Comparison of ENCODE assay signal across 10 cellular contexts in the genomic region with DNA sequence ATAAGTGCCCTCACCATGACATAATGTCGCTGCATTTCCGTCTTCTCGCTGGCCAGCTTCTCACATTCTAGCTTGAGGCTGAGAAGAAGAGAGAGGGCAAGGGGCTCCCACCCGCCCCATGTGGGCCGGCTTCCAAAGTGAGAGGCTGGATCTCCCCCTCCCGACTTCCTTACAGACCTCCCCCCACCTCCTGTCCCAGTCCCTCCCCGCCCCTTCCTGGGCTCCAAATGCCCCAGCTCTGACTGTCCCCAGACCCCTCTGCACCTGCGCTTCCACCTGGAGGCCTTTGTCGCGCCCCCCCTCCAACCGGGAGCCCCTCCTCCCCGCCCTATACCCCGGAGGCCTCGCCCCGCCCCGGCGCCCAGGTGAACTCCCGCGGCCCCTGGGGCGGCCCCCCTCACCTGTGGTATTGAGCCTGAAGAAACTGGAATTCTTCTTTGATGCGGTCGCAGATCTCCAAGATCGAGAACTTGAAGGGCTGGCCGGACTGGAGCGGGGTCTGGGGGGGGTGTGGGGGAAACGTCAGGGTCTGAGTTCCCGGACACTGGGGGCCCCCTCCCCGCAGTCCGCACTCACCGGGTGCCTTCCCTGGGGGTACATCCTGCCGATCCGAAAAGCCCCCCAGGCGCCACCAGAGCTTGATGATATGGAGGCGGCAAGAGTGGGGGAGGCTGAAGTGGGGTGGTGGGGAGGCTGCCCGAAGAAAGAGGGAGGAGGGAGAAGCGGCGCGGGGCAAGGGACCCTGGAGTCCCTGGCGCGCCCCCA. TPM values are rescaled to one million over a fixed set of nuclear protein-coding genes. Genes with fewer than 3 reads are reported as not detected.
DNase-seq lines count a peak whose midpoint lies in the region; ATAC-seq, FAIRE-seq and TF ChIP-seq lines count a peak whose summit lies in the region.
"Had no signal": no experiment of that assay in that cellular context is flagged by ENCODE, and none has a peak within 500 bp of the region (broad histone marks: within the 10 kb centered on the region; RNA-seq: fewer than 3 reads in every experiment).

No MANE protein-coding gene starts in this region.

- H3K9me1 ChIP-seq in keratinocyte (ENCODE audit: control insufficient read depth, extremely low read depth, insufficient read depth, low read length): no peaks in the 10 kb centered on the region

- no peak overlapping the region for H2AFZ ChIP-seq in keratinocyte (ENCODE audit: control insufficient read depth, low read length)

- peak overlapping the region; percentile 27 for H3K4me2 ChIP-seq in keratinocyte (ENCODE audit: control insufficient read depth, extremely low read depth, insufficient read depth, low read depth, low read length)

- H3K9me3 ChIP-seq in adrenal gland (replicated peaks in 1 of 3): no peaks in the 10 kb centered on the region
- H3K9me3 ChIP-seq in keratinocyte (ENCODE audit: control insufficient read depth, low read depth, low read length): no peaks in the 10 kb centered on the region
- no peaks in the 10 kb centered on the region for H3K9me3 ChIP-seq in thoracic aorta

- H3K4me1 ChIP-seq in adrenal gland (replicated peaks in 1 of 2) (peaks cover 4% of the 10 kb centered on the region in 2 donors), keratinocyte (ENCODE audit: control insufficient read depth, extremely low read depth, insufficient read depth, low read length) (no peaks in the 10 kb centered on the region), thoracic aorta (ENCODE audit: control insufficient read depth in 1 of 2, low read depth in 2 of 2) (peaks cover 0 to 17% of the 10 kb centered on the region in 2 donors)

- H4K20me1 ChIP-seq in keratinocyte (ENCODE audit: control insufficient read depth, extremely low read depth, insufficient read depth, low read length): no peaks in the 10 kb centered on the region

- H3K4me3 ChIP-seq in adrenal gland: peak overlapping the region; percentile 6 to 73 (median 20)
- peak overlapping the region in 2 of 3 experiments; percentile 17 to 40 for H3K4me3 ChIP-seq in keratinocyte (ENCODE audit: control insufficient read depth in 2 of 3, extremely low read depth in 1 of 3, insufficient read depth in 2 of 3, low read depth in 1 of 3, low read length in 3 of 3)
- H3K4me3 ChIP-seq in thoracic aorta: peak overlapping the region; percentile 82

- 4 to 11% (median 6%) methylated on average over 15 to 40 of the region's 40 CpGs for WGBS in adrenal gland, 4 donors

- no peaks in the 10 kb centered on the region for H3K36me3 ChIP-seq in adrenal gland (replicated peaks in 1 of 2)
- no peaks in the 10 kb centered on the region for H3K36me3 ChIP-seq in keratinocyte (ENCODE audit: control insufficient read depth in 2 of 2, extremely low read depth in 1 of 2, insufficient read depth in 2 of 2, low read length in 2 of 2)
- no peaks in the 10 kb centered on the region for H3K36me3 ChIP-seq in thoracic aorta

- peak; percentile 32 for DNase-seq in NCI-H748 (lab: John Stamatoyannopoulos, UW; ENCODE audit: unreplicated experiment)
- DNase-seq in NCI-H748 treated with DMSO at 0.1 percent for 48 hours (lab: John Stamatoyannopoulos, UW): no peak
- no peak for DNase-seq in adrenal gland
- DNase-seq in keratinocyte (ENCODE audit: low read depth, low spot score): no peak
- DNase-seq in thoracic aorta (ENCODE audit: low spot score): no peak

- no peak for FAIRE-seq in keratinocyte (lab: Jason Lieb, UNC)
- FAIRE-seq: endometrium had no signal

- no peak for ATAC-seq in thoracic aorta (ENCODE audit: insufficient number of reproducible peaks, low FRiP score, low read depth)
- no peak for ATAC-seq in GM21786 (IDR thresholded peaks at IDR 0.05; ENCODE audit: unreplicated experiment)
- ATAC-seq in GM18498 (IDR thresholded peaks at IDR 0.05; ENCODE audit: unreplicated experiment): no peak
- no peak for ATAC-seq in HG03175 (IDR thresholded peaks at IDR 0.05; ENCODE audit: unreplicated experiment)

- dilution Hi-C loops in keratinocyte (cut with MboI; ENCODE audit: extremely low pct_ligation_motif_present, low sequenced_read_pairs): no loop called here

- no peaks in the 10 kb centered on the region for H3K79me2 ChIP-seq in keratinocyte (ENCODE audit: control insufficient read depth, insufficient read depth, low read length)

- H3K27ac ChIP-seq in adrenal gland: peak overlapping the region in 4 of 5 donors; percentile 11 to 81 (median 44)
- H3K27ac ChIP-seq in keratinocyte (ENCODE audit: control insufficient read depth, insufficient read depth, low read length): no peak overlapping the region
- peak overlapping the region in 1 of 2 donors; percentile 19 for H3K27ac ChIP-seq in thoracic aorta

- TF ChIP-seq CTCF in adrenal gland (IDR thresholded peaks at IDR 0.05) (no peak), keratinocyte (optimal IDR thresholded peaks at IDR 0.05 in 1 of 3, IDR thresholded peaks at IDR 0.05 in 1 of 3, conservative IDR thresholded peaks at IDR 0.05 in 1 of 3; ENCODE audit: extremely low read depth in 1 of 3, insufficient read depth in 2 of 3, low read length in 3 of 3) (no peak), thoracic aorta (IDR thresholded peaks at IDR 0.05) (no peak)

- H3K27me3 ChIP-seq in adrenal gland (no peaks in the 10 kb centered on the region), keratinocyte (ENCODE audit: control insufficient read depth, extremely low read depth, insufficient read depth, low read length) (peaks cover 25% of the 10 kb centered on the region), thoracic aorta (replicated peaks; ENCODE audit: insufficient read depth) (no peaks in the 10 kb centered on the region)

- TF ChIP-seq POLR2A in adrenal gland (IDR thresholded peaks at IDR 0.05): no peak

- no peak overlapping the region for H3K9ac ChIP-seq in keratinocyte (ENCODE audit: control insufficient read depth, extremely low read depth, insufficient read depth, low read length)

- intact Hi-C loops in adrenal gland (cut with DNase I): loop anchor here in 1 of 2 donors (5.0 kb wide), 1 partner anchor 41 kb away; no protein-coding TSS in a partner anchor

RNA-seq across cellular contexts. Expression of gene TLE2, which starts 0.6 kb away (rescaled TPM):
- total RNA-seq in adrenal gland: 100 to 1,000 TPM in 1 of 8 donors, 10 to 100 TPM in 7; 28.0 to 104 (median 57.2) TPM
- 100 to 1,000 TPM in 1 of 3 donors, 10 to 100 TPM in 1, 1 to 10 TPM in 1; 8.4 to 106 (median 70.3) TPM for polyA plus RNA-seq in adrenal gland
- polyA plus RNA-seq in keratinocyte: 0.70 to 1.0 TPM (median 0.88 TPM) in 3 replicates
- 0.94 TPM for polyA plus RNA-seq in keratinocyte (2011; ENCODE audit: low read depth)
- polyA plus RNA-seq in keratinocyte (2011; cell fraction: cytosol; rRNA removed): 0.36 and 0.97 TPM in 2 replicates
- 1.2 and 2.3 TPM in 2 replicates for polyA plus RNA-seq in keratinocyte (2011; cell fraction: nucleus; rRNA removed)
- polyA plus RNA-seq in keratinocyte (2012; ENCODE audit: low replicate concordance): 0.82 and 1.4 TPM in 2 replicates
- 0.63 to 2.2 TPM (median 0.90 TPM) in 3 replicates for polyA minus RNA-seq in keratinocyte
- polyA minus RNA-seq in keratinocyte (2011; cell fraction: cytosol; rRNA and poly(A)+ RNA removed): 7.5 TPM
- 0.95 and 1.2 TPM in 2 replicates for polyA minus RNA-seq in keratinocyte (2011; cell fraction: nucleus; rRNA and poly(A)+ RNA removed)
- 100 to 1,000 TPM in 1 of 2 donors, 10 to 100 TPM in 1; 46.7 to 154 TPM for total RNA-seq in thoracic aorta
- total RNA-seq: M059J had no signal

RNA-seq across cellular contexts. Expression of gene TLE5, which starts 33.8 kb away (rescaled TPM):
- total RNA-seq in adrenal gland: 100 to 1,000 TPM; 428 to 968 (median 670) TPM
- 1,000 to 10,000 TPM in 2 of 3 donors, 100 to 1,000 TPM in 1; 237 to 2,300 (median 1,557) TPM for polyA plus RNA-seq in adrenal gland
- 249 to 337 TPM (median 316 TPM) in 3 replicates for polyA plus RNA-seq in keratinocyte
- 171 TPM for polyA plus RNA-seq in keratinocyte (2011; ENCODE audit: low read depth)
- 305 and 467 TPM in 2 replicates for polyA plus RNA-seq in keratinocyte (2011; cell fraction: cytosol; rRNA removed)
- polyA plus RNA-seq in keratinocyte (2011; cell fraction: nucleus; rRNA removed): 152 and 214 TPM in 2 replicates
- polyA plus RNA-seq in keratinocyte (2012; ENCODE audit: low replicate concordance): 144 and 286 TPM in 2 replicates
- 324 to 462 TPM (median 417 TPM) in 3 replicates for polyA minus RNA-seq in keratinocyte
- 635 TPM for polyA minus RNA-seq in keratinocyte (2011; cell fraction: cytosol; rRNA and poly(A)+ RNA removed)
- 62.3 and 73.5 TPM in 2 replicates for polyA minus RNA-seq in keratinocyte (2011; cell fraction: nucleus; rRNA and poly(A)+ RNA removed)
- 100 to 1,000 TPM; 346 to 448 TPM for total RNA-seq in thoracic aorta

RNA-seq across cellular contexts. Expression of gene TLE6, which starts 51.1 kb away (rescaled TPM):
- total RNA-seq in adrenal gland (1 to 10 TPM in 6 of 8 donors, under 1 TPM in 2; 0.48 to 3.2 (median 2.0) TPM), thoracic aorta (1 to 10 TPM; 5.3 to 7.8 TPM)
- polyA plus RNA-seq in adrenal gland (10 to 100 TPM in 1 of 3 donors, 1 to 10 TPM in 2; 1.2 to 13.9 (median 6.3) TPM), keratinocyte (0.41 to 1.2 TPM (median 0.43 TPM) in 3 replicates)
- not detected for polyA plus RNA-seq in keratinocyte (2011; ENCODE audit: low read depth)
- 0.38 and 0.40 TPM in 2 replicates for polyA plus RNA-seq in keratinocyte (2011; cell fraction: cytosol; rRNA removed)
- polyA plus RNA-seq in keratinocyte (2011; cell fraction: nucleus; rRNA removed): 0.77 and 1.0 TPM in 2 replicates
- 1.2 TPM in 1 of 2 replicates, not detected in the other for polyA plus RNA-seq in keratinocyte (2012; ENCODE audit: low replicate concordance)
- polyA minus RNA-seq in keratinocyte: 1.1 to 1.7 TPM in 2 of 3 replicates, not detected in the other
- not detected for polyA minus RNA-seq in keratinocyte (2011; cell fraction: cytosol; rRNA and poly(A)+ RNA removed)
- polyA minus RNA-seq in keratinocyte (2011; cell fraction: nucleus; rRNA and poly(A)+ RNA removed): not detected in 2 replicates

Comparison
In these comparisons a context has a peak if more than half of its experiments do, and no peak if none do; other contexts are left out.
1. H3K4me3 ChIP-seq: peak in every context shown above with its lines; median percentile 82 in thoracic aorta; 28 in keratinocyte; 20 in adrenal gland.